9 cellular contexts compared by ENCODE assay signal in genomic region chrX:147550217-147550616, GRCh38.
DNase-seq lines count a peak whose midpoint lies in the region; ATAC-seq and TF ChIP-seq lines count a peak whose summit lies in the region.
"Had no signal": no experiment of that assay in that cellular context is flagged by ENCODE, and none has a peak within 500 bp of the region (broad histone marks: within the 10 kb centered on the region; RNA-seq: fewer than 3 reads in every experiment).

No MANE protein-coding gene starts in this region.

- DNase-seq in NCI-H2171 treated with DMSO at 0.1 percent for 48 hours (lab: John Stamatoyannopoulos, UW) (peak; percentile 1), NCI-H2171 (lab: John Stamatoyannopoulos, UW) (no peak), HT1080 (ENCODE audit: low read depth) (peak; percentile 11), SK-MEL-5 (ENCODE audit: low read depth, low spot score) (peak; percentile 54), mucosa of descending colon (peak in 2 of 3 donors; percentile 1 to 9), NCI-H187 (lab: John Stamatoyannopoulos, UW) (no peak), cortex of kidney (lab: John Stamatoyannopoulos, UW) (no peak)
- DNase-seq: brain microvascular endothelial cell had no signal

- in situ Hi-C loops in SK-MEL-5 (cut with HindIII; ENCODE audit: low pct_unique_long_range_greater_than_20kb, low sequenced_read_pairs) = no loop called here

- ATAC-seq in mucosa of descending colon (no peak), HG03196 (IDR thresholded peaks at IDR 0.05; ENCODE audit: unreplicated experiment) (no peak)

- no peaks in the 10 kb centered on the region for H3K36me3 ChIP-seq in mucosa of descending colon (ENCODE audit: low read depth)
- H3K36me3 ChIP-seq: brain microvascular endothelial cell had no signal

- no peak overlapping the region for H3K4me3 ChIP-seq in mucosa of descending colon

- H3K9me3 ChIP-seq in mucosa of descending colon = no peaks in the 10 kb centered on the region

- intact Hi-C loops in mucosa of descending colon (cut with DNase I, micrococcal nuclease) = no loop called here

- TF ChIP-seq CTCF in mucosa of descending colon (IDR thresholded peaks at IDR 0.05) = no peak

- no peaks in the 10 kb centered on the region for H3K4me1 ChIP-seq in mucosa of descending colon (ENCODE audit: low read depth)

Comparison
In these comparisons a context has a peak if more than half of its experiments do, and no peak if none do; other contexts are left out.
1. DNase-seq: peak in NCI-H2171 treated with DMSO at 0.1 percent for 48 hours (single experiment), HT1080 (single experiment), SK-MEL-5 (single experiment) and mucosa of descending colon (2 of 3); none in NCI-H2171 (single experiment), NCI-H187 (0 of 2) and cortex of kidney (single experiment).